Comparison of ENCODE assay signal across 1 cellular context in genomic region chr12:6979021-6979420, GRCh38.
TF ChIP-seq lines count a peak whose summit lies in the region.

No MANE protein-coding gene starts in this region.

TF ChIP-seq in GM23338, 12 proteins besides CTCF, POLR2A, EP300 and RAD21 (continued from another document):
- TF ChIP-seq ZNF462 (CRISPR knock-in tag; IDR thresholded peaks at IDR 0.05) = no peak
- TF ChIP-seq ZNF114 (CRISPR knock-in tag; IDR thresholded peaks at IDR 0.05) = no peak
- TF ChIP-seq STAT1 (IDR thresholded peaks at IDR 0.05; ENCODE audit: unreplicated experiment) = no peak
- no peak for TF ChIP-seq EZH2 (IDR thresholded peaks at IDR 0.05; ENCODE audit: low read depth, unreplicated experiment)
- no peak for TF ChIP-seq POLR2AphosphoS5 (IDR thresholded peaks at IDR 0.05; ENCODE audit: low read depth)
- TF ChIP-seq CREB1 (CRISPR knock-in tag; IDR thresholded peaks at IDR 0.05; ENCODE audit: low read depth) = no peak
- no peak for TF ChIP-seq EZH2phosphoT487 (IDR thresholded peaks at IDR 0.05; ENCODE audit: unreplicated experiment)
